In the genomic region with DNA sequence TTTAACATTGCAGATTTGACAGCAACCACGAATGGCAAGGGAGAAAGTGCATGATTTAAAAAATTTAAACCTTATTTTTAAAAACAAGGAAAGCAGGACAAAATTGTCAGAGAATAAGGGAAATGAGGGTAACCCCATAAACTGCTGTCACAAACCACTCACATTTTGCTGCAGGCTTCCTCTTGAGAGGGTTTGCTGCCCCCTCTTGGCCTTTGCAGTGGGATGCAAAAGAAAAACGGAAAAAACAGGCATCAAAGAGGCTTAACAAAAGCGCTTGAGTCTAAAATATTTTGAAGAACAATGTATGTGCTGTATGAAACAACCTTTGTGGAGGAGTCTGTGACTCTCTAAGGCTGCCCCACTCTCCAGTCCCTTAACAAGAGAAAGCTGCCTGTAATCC, we compare ENCODE assay signal across 8 cellular contexts.
DNase-seq lines count a peak whose midpoint lies in the region; ATAC-seq and TF ChIP-seq lines count a peak whose summit lies in the region.

No MANE protein-coding gene starts in this region.

- H3K27me3 ChIP-seq in lung (ENCODE audit: control insufficient read depth, insufficient read depth) (no peaks in the 10 kb centered on the region), aorta (ENCODE audit: control insufficient read depth in 1 of 2, insufficient read depth in 2 of 2, low read length in 1 of 2) (no peaks in the 10 kb centered on the region)

- 2 to 3% methylated on average over 3 of the region's 3 CpGs for WGBS in lung, 2 donors
- 1 to 2% methylated on average over 3 of the region's 3 CpGs for WGBS in aorta, 2 donors

- H3K4me3 ChIP-seq in lung (no peak overlapping the region), aorta (ENCODE audit: low read length in 2 of 2) (no peak overlapping the region)

- H3K4me1 ChIP-seq in lung (ENCODE audit: control insufficient read depth in 2 of 2, insufficient read depth in 2 of 2, low read length in 2 of 2), result no peaks in the 10 kb centered on the region
- H3K4me1 ChIP-seq in aorta (ENCODE audit: control insufficient read depth in 1 of 2, insufficient read depth in 2 of 2, low read length in 2 of 2), result no peaks in the 10 kb centered on the region

- H3K27ac Mint-ChIP-seq in Calu3 (ENCODE audit: unreplicated experiment), result no peak overlapping the region

- TF ChIP-seq CTCF in Calu3 (IDR thresholded peaks at IDR 0.05; ENCODE audit: unreplicated experiment) (peak; percentile 77), lung (IDR thresholded peaks at IDR 0.05; ENCODE audit: control extremely low read depth, extremely low read depth) (peak; percentile 28)

- H3K27me3 Mint-ChIP-seq in Calu3 (ENCODE audit: unreplicated experiment), result no peaks in the 10 kb centered on the region

- DNase-seq in Calu3 (peak; percentile 60), LoVo (ENCODE audit: low spot score) (peak; percentile 28), RPMI8226 (peak; percentile 67), cerebellum (ENCODE audit: low spot score) (peak; percentile 78), lung (ENCODE audit: low spot score) (no peak), aorta (peak in 1 of 2 donors; percentile 47)

- ATAC-seq in GM19395 (IDR thresholded peaks at IDR 0.05; ENCODE audit: unreplicated experiment), result peak; percentile 75
- no peak for ATAC-seq in lung (ENCODE audit: insufficient read depth, low FRiP score)
- ATAC-seq in aorta (ENCODE audit: low FRiP score), result peak; percentile 71
- no peak for ATAC-seq in GM18873 (IDR thresholded peaks at IDR 0.05; ENCODE audit: low FRiP score, unreplicated experiment)

- H3K9me3 Mint-ChIP-seq in Calu3 (ENCODE audit: low read depth, unreplicated experiment), result no peaks in the 10 kb centered on the region

- H3K36me3 Mint-ChIP-seq in Calu3 (ENCODE audit: insufficient read depth, unreplicated experiment), result no peaks in the 10 kb centered on the region

- BruUV-seq in Calu3 (replicated peaks; lab: Mats Ljungman, UMichigan), result no TSS peak

- no peak overlapping the region for H3K4me3 Mint-ChIP-seq in Calu3 (ENCODE audit: low read depth, unreplicated experiment)

- H3K36me3 ChIP-seq in lung (ENCODE audit: control insufficient read depth in 2 of 2, insufficient read depth in 2 of 2, low read length in 2 of 2) (no peaks in the 10 kb centered on the region), aorta (ENCODE audit: control insufficient read depth in 1 of 2, insufficient read depth in 2 of 2, low read length in 1 of 2) (no peaks in the 10 kb centered on the region)

- no peaks in the 10 kb centered on the region for H3K9me3 ChIP-seq in lung (ENCODE audit: control insufficient read depth in 2 of 2, insufficient read depth in 1 of 2, low read length in 1 of 2)
- H3K9me3 ChIP-seq in aorta (ENCODE audit: control insufficient read depth, low read length), result no peaks in the 10 kb centered on the region

- H3K4me1 Mint-ChIP-seq in Calu3 (ENCODE audit: low read depth, unreplicated experiment), result no peaks in the 10 kb centered on the region

- intact Hi-C loops in Calu3 (cut with micrococcal nuclease; ENCODE audit: unreplicated experiment) (loop anchor here (1.0 to 5.0 kb wide), 2 partner anchors 1106 to 1406 kb away; partner anchors contain the start of gene DSEL), aorta (cut with DNase I) (loop anchor here (5.0 to 10.0 kb wide), 2 partner anchors 1109 to 1406 kb away; partner anchors contain the start of gene DSEL (in 1 of the 2))

- H3K27ac ChIP-seq in lung (ENCODE audit: low read depth in 1 of 2, low read length in 1 of 2) (no peak overlapping the region), aorta (ENCODE audit: low read depth in 1 of 2, low read length in 2 of 2) (no peak overlapping the region)

- CTCF ChIA-PET in Calu3 (lab: Charles Lee), result no interaction called here

Comparison
In these comparisons a context has a peak if more than half of its experiments do, and no peak if none do; other contexts are left out.
1. ATAC-seq: peak in GM19395 (single experiment) and aorta (single experiment); none in lung (single experiment) and GM18873 (single experiment).